In the genomic region with DNA sequence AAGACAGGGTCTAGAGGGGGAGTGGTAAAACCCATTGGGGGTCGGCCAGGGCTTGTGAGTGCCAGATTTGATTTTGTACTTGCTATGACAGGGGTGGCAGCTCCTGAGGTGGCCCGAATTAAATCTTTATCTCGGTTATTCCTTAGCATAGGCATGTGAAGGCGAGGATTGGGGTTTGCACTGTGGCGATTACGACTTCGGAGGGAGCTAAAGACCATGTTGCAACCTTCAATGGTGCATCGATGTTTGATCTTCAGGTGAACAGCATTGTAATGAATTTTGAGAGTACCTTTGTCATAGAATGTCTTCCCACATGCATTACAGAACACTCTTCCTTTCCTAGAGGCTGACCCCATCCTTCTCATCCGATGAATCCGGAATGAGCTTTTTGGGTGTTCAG, we compare ENCODE assay signal across 1 cellular context.
TF ChIP-seq lines count a peak whose summit lies in the region.

No MANE protein-coding gene starts in this region.

TF ChIP-seq in WTC11, 78 proteins besides CTCF, POLR2A, EP300 and RAD21 (continued from another document):
- TF ChIP-seq, protein P1, sequence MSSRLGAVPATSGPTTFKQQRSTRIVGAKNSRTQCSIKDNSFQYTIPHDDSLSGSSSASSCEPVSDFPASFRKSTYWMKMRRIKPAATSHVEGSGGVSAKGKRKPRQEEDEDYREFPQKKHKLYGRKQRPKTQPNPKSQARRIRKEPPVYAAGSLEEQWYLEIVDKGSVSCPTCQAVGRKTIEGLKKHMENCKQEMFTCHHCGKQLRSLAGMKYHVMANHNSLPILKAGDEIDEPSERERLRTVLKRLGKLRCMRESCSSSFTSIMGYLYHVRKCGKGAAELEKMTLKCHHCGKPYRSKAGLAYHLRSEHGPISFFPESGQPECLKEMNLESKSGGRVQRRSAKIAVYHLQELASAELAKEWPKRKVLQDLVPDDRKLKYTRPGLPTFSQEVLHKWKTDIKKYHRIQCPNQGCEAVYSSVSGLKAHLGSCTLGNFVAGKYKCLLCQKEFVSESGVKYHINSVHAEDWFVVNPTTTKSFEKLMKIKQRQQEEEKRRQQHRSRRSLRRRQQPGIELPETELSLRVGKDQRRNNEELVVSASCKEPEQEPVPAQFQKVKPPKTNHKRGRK (CRISPR knock-in tag; IDR thresholded peaks at IDR 0.05; ENCODE audit: borderline replicate concordance) = no peak
- no peak for TF ChIP-seq GABPB1 (CRISPR knock-in tag; IDR thresholded peaks at IDR 0.05)
- TF ChIP-seq, protein P2, sequence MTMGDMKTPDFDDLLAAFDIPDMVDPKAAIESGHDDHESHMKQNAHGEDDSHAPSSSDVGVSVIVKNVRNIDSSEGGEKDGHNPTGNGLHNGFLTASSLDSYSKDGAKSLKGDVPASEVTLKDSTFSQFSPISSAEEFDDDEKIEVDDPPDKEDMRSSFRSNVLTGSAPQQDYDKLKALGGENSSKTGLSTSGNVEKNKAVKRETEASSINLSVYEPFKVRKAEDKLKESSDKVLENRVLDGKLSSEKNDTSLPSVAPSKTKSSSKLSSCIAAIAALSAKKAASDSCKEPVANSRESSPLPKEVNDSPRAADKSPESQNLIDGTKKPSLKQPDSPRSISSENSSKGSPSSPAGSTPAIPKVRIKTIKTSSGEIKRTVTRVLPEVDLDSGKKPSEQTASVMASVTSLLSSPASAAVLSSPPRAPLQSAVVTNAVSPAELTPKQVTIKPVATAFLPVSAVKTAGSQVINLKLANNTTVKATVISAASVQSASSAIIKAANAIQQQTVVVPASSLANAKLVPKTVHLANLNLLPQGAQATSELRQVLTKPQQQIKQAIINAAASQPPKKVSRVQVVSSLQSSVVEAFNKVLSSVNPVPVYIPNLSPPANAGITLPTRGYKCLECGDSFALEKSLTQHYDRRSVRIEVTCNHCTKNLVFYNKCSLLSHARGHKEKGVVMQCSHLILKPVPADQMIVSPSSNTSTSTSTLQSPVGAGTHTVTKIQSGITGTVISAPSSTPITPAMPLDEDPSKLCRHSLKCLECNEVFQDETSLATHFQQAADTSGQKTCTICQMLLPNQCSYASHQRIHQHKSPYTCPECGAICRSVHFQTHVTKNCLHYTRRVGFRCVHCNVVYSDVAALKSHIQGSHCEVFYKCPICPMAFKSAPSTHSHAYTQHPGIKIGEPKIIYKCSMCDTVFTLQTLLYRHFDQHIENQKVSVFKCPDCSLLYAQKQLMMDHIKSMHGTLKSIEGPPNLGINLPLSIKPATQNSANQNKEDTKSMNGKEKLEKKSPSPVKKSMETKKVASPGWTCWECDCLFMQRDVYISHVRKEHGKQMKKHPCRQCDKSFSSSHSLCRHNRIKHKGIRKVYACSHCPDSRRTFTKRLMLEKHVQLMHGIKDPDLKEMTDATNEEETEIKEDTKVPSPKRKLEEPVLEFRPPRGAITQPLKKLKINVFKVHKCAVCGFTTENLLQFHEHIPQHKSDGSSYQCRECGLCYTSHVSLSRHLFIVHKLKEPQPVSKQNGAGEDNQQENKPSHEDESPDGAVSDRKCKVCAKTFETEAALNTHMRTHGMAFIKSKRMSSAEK (CRISPR knock-in tag; IDR thresholded peaks at IDR 0.05; ENCODE audit: borderline replicate concordance) = no peak
- no peak for TF ChIP-seq ATF6 (CRISPR knock-in tag; IDR thresholded peaks at IDR 0.05)
- TF ChIP-seq ERG (CRISPR knock-in tag; IDR thresholded peaks at IDR 0.05) = no peak
- no peak for TF ChIP-seq PRRX2 (CRISPR knock-in tag; IDR thresholded peaks at IDR 0.05)
- no peak for TF ChIP-seq ZNF671 (CRISPR knock-in tag; IDR thresholded peaks at IDR 0.05)
- TF ChIP-seq, protein P3, sequence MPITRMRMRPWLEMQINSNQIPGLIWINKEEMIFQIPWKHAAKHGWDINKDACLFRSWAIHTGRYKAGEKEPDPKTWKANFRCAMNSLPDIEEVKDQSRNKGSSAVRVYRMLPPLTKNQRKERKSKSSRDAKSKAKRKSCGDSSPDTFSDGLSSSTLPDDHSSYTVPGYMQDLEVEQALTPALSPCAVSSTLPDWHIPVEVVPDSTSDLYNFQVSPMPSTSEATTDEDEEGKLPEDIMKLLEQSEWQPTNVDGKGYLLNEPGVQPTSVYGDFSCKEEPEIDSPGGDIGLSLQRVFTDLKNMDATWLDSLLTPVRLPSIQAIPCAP (CRISPR knock-in tag; IDR thresholded peaks at IDR 0.05) = no peak
- TF ChIP-seq FOXK1 (CRISPR knock-in tag; IDR thresholded peaks at IDR 0.05) = no peak
- TF ChIP-seq ELF4 (CRISPR knock-in tag; IDR thresholded peaks at IDR 0.05; ENCODE audit: low read depth) = no peak
